In genomic region chr15:98900382-98900781, GRCh38 we compare ENCODE assay signal across 14 cellular contexts.
DNase-seq lines count a peak whose midpoint lies in the region; TF ChIP-seq lines count a peak whose summit lies in the region.
"Had no signal": no experiment of that assay in that cellular context is flagged by ENCODE, and none has a peak within 500 bp of the region (broad histone marks: within the 10 kb centered on the region; RNA-seq: fewer than 3 reads in every experiment).

No MANE protein-coding gene starts in this region.

- no peak overlapping the region for H3K4me2 ChIP-seq in fibroblast of lung (ENCODE audit: extremely low read depth, insufficient read depth, low read length)
- H3K4me2 ChIP-seq: BLaER1 had no signal

- H3K27ac ChIP-seq in fibroblast of lung (ENCODE audit: insufficient read depth, low read length), result peak overlapping the region; percentile 35
- peak overlapping the region; percentile 90 for H3K27ac ChIP-seq in neutrophil
- no peak overlapping the region for H3K27ac ChIP-seq in caudate nucleus (ENCODE audit: low read depth, low read length)
- H3K27ac ChIP-seq: BLaER1 had no signal

- no peak overlapping the region for H3K9ac ChIP-seq in fibroblast of lung (ENCODE audit: insufficient read depth, low read length)
- H3K9ac ChIP-seq: BLaER1 had no signal

- H3K36me3 ChIP-seq in fibroblast of lung (ENCODE audit: control insufficient read depth, insufficient read depth, low read length) (no peaks in the 10 kb centered on the region), neutrophil (peaks cover 14% of the 10 kb centered on the region)

- H3K4me3 ChIP-seq in AG09309 (ENCODE audit: control insufficient read depth, low read depth, low read length), result no peak overlapping the region
- no peak overlapping the region for H3K4me3 ChIP-seq in fibroblast of lung (replicated peaks in 1 of 4; ENCODE audit: control extremely low read depth in 1 of 4, insufficient read depth in 1 of 4, low read depth in 3 of 4, low read length in 4 of 4)
- peak overlapping the region; percentile 57 to 71 for H3K4me3 ChIP-seq in neutrophil (ENCODE audit: low read depth in 1 of 2, low read length in 1 of 2)
- no peak overlapping the region for H3K4me3 ChIP-seq in foreskin fibroblast (ENCODE audit: low read depth in 1 of 2, low read length in 2 of 2)
- H3K4me3 ChIP-seq: BLaER1, HAP-1 had no signal

- no peaks in the 10 kb centered on the region for H4K20me1 ChIP-seq in fibroblast of lung (ENCODE audit: control insufficient read depth, extremely low read depth, insufficient read depth, low read length)

- no peak overlapping the region for H2AFZ ChIP-seq in fibroblast of lung (ENCODE audit: low read length)

- peaks cover 1% of the 10 kb centered on the region for H3K79me2 ChIP-seq in fibroblast of lung (ENCODE audit: control insufficient read depth, insufficient read depth, low read length)

- no peaks in the 10 kb centered on the region for H3K27me3 ChIP-seq in fibroblast of lung (ENCODE audit: control insufficient read depth, insufficient read depth, low read length)
- no peaks in the 10 kb centered on the region for H3K27me3 ChIP-seq in neutrophil
- H3K27me3 ChIP-seq: BLaER1 had no signal

- H3K4me1 ChIP-seq in fibroblast of lung (ENCODE audit: control insufficient read depth, extremely low read depth, insufficient read depth, low read length), result peaks cover 26% of the 10 kb centered on the region
- peaks cover 75% of the 10 kb centered on the region in 2 experiments for H3K4me1 ChIP-seq in neutrophil (ENCODE audit: control insufficient read depth in 1 of 2, insufficient read depth in 1 of 2, low read depth in 1 of 2, low read length in 1 of 2)
- H3K4me1 ChIP-seq: BLaER1 had no signal

- H3K9me3 ChIP-seq in fibroblast of lung (ENCODE audit: control insufficient read depth, insufficient read depth, low read depth, low read length) (no peaks in the 10 kb centered on the region), neutrophil (no peaks in the 10 kb centered on the region)
- H3K9me3 ChIP-seq: HAP-1 had no signal

- no peak for TF ChIP-seq CTCF in AG09309 (IDR thresholded peaks at IDR 0.05; ENCODE audit: control insufficient read depth, insufficient read depth, low read depth, low read length, missing control alignments)
- TF ChIP-seq CTCF in fibroblast of lung (conservative IDR thresholded peaks at IDR 0.05 in 1 of 2, IDR thresholded peaks at IDR 0.05 in 1 of 2; ENCODE audit: low read depth in 1 of 2, low read length in 2 of 2), result no peak
- no peak for TF ChIP-seq CTCF in neutrophil (IDR thresholded peaks at IDR 0.05)
- no peak for TF ChIP-seq CTCF in foreskin fibroblast (IDR thresholded peaks at IDR 0.05; ENCODE audit: low read depth, low read length)

- DNase-seq in AG09309 (ENCODE audit: low read depth) (peak; percentile 63), fibroblast of lung (ENCODE audit: low read depth in 2 of 2) (peak; percentile 49 to 86), foreskin fibroblast (no peak), caudate nucleus (lab: John Stamatoyannopoulos, UW) (no peak), amygdala (lab: John Stamatoyannopoulos, UW) (no peak), mucosa of gallbladder (ENCODE audit: low spot score) (no peak)
- DNase-seq: activated CD8-positive, alpha-beta T cell treated with anti-CD3 and anti-CD28 coated beads, Interleukin-2, amount 10 ng/mL, durations not matched to agents 7 days and 5 days; left cardiac atrium; NCI-H510A treated with DMSO at 0.1 percent for 48 hours; T1000 had no signal

TF ChIP-seq in PFSK-1, 5 proteins besides CTCF, POLR2A, EP300 and RAD21:
- TF ChIP-seq SIN3A (IDR thresholded peaks at IDR 0.05; ENCODE audit: borderline replicate concordance, insufficient read depth, low read length) (no peak), FOXP2 (optimal IDR thresholded peaks at IDR 0.05; ENCODE audit: borderline replicate concordance, extremely low read depth, extremely low read length, insufficient read depth) (no peak), POLR2AphosphoS5 (IDR thresholded peaks at IDR 0.05; ENCODE audit: low read depth, low read length) (peak; percentile 20; the same call in 1 of the 2 replicates)

Comparison
In these comparisons a context has a peak if more than half of its experiments do, and no peak if none do; other contexts are left out.
1. DNase-seq: peak in AG09309 (single experiment) and fibroblast of lung (2 of 2); none in foreskin fibroblast (0 of 2), caudate nucleus (0 of 61), amygdala (0 of 56) and mucosa of gallbladder (single experiment).
2. H3K4me3 ChIP-seq: peak in neutrophil (2 of 2); none in AG09309 (single experiment), fibroblast of lung (0 of 4) and foreskin fibroblast (0 of 2).